Comparison of ENCODE assay signal across 8 cellular contexts in the genomic region with DNA sequence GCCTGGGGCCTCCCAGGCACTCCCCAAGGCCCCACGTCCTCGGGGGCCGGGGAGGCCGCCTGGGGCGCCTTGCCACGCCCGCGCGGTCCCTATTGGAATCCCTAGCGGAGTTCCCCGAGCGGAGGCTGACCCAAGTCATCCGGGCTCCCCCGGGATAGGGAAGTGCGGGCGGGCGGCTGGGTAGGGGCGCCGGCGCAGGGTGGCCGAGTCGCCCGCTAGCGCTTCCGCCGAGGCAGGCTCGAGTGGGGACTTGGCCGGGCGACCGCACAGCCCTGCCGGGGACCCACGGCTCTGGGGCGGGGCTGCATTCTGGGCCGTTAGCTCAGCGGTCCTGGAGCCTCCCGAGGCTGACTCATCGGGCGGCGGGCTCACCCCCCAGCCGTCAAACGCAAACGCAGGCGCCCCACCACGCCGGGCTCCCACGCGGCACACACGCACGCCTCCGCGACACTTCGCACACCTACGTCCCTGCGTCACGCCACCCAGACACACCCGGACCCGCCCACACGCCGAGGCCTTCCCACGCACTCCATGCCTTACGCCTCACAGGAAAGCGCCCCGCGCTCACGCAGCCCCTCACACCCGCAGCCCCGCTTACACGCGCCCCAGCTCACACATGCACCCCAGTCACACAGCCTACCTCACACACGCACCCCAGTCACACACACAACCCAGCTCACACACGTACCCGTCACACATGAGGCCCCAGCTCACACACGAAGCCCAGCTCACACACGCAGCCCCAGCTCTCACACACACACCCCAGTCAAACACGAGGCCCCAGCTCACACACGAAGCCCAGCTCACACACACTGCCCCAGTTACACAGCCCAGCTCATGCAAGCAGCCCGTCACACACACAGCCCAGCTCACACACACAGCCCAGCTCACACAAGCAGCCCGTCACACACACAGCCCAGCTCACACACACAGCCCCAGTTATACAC. TPM values are rescaled to one million over a fixed set of nuclear protein-coding genes. Genes with fewer than 3 reads are reported as not detected.
A peak's percentile ranks its signal among the peaks of the same experiment; 100 is the strongest.
DNase-seq lines count a peak whose midpoint lies in the region; TF ChIP-seq lines count a peak whose summit lies in the region.

No MANE protein-coding gene starts in this region.

- peak overlapping the region; percentile 80 for H3K27ac ChIP-seq in effector memory CD4-positive, alpha-beta T cell (ENCODE audit: insufficient read depth, low read length, poor library complexity, severe bottlenecking)
- H3K27ac ChIP-seq in mesenchymal stem cell (ENCODE audit: low read length, poor library complexity, severe bottlenecking), result peak overlapping the region; percentile 98

- peaks cover 63 to 82% (median 71%) of the 10 kb centered on the region in 3 donors for H3K27me3 Mint-ChIP-seq in CD14-positive monocyte (ENCODE audit: low read depth in 3 of 3)

- no peaks in the 10 kb centered on the region for H3K27me3 ChIP-seq in effector memory CD4-positive, alpha-beta T cell (replicated peaks; ENCODE audit: control insufficient read depth, insufficient read depth, low read length, poor library complexity, severe bottlenecking)
- H3K27me3 ChIP-seq in mesenchymal stem cell (ENCODE audit: control insufficient read depth in 1 of 2, insufficient read depth in 1 of 2, low read length in 2 of 2), result no peaks in the 10 kb centered on the region

- H3K4me3 Mint-ChIP-seq in CD14-positive monocyte, result peak overlapping the region; percentile 70 to 93

- H2BK15ac ChIP-seq in mesenchymal stem cell (ENCODE audit: low read depth, poor library complexity, severe bottlenecking), result peak overlapping the region; percentile 98

- H3K23ac ChIP-seq in mesenchymal stem cell (ENCODE audit: low read length in 2 of 2), result peak overlapping the region in 1 of 2 experiments; percentile 86

- peak overlapping the region; percentile 93 for H4K8ac ChIP-seq in mesenchymal stem cell (ENCODE audit: low read length)

- H3K36me3 Mint-ChIP-seq in CD14-positive monocyte, result peaks cover 9 to 14% of the 10 kb centered on the region in 2 donors

- DNase-seq in CD14-positive monocyte (ENCODE audit: low spot score) (peak; percentile 82), LNCaP clone FGC (ENCODE audit: low read depth) (no peak), mesenchymal stem cell (peak; percentile 94), OCI-M2 (lab: John Stamatoyannopoulos, UW; ENCODE audit: unreplicated experiment) (no peak), DMS79 treated with DMSO at 0.1 percent for 48 hours (lab: John Stamatoyannopoulos, UW) (no peak)
- peak; percentile 84 for DNase-seq in activated CD8-positive, alpha-beta memory T cell treated with anti-CD3 and anti-CD28 coated beads for 24 hours
- peak; percentile 83 to 88 (median 86) for DNase-seq in effector memory CD4-positive, alpha-beta T cell
- peak; percentile 41 for DNase-seq in stimulated activated CD8-positive, alpha-beta memory T cell treated with anti-CD3 and anti-CD28 coated beads, Interleukin-12 subunit alpha, Interleukin-12 subunit beta, amount 100 ng/mL, for 24 hours (ENCODE audit: extremely low read depth)

- H4K91ac ChIP-seq in mesenchymal stem cell (ENCODE audit: low read length), result peak overlapping the region; percentile 99

- H3K79me1 ChIP-seq in mesenchymal stem cell (replicated peaks; ENCODE audit: low read length, poor library complexity, severe bottlenecking), result no peaks in the 10 kb centered on the region

- H3K4ac ChIP-seq in mesenchymal stem cell (ENCODE audit: low read depth in 1 of 2, low read length in 2 of 2), result peak overlapping the region; percentile 95 to 97

- H3K4me1 ChIP-seq in effector memory CD4-positive, alpha-beta T cell (ENCODE audit: control insufficient read depth, insufficient read depth, low read length, poor library complexity, severe bottlenecking), result peaks cover 36% of the 10 kb centered on the region
- H3K4me1 ChIP-seq in mesenchymal stem cell (ENCODE audit: control insufficient read depth, insufficient read depth, low read depth, low read length), result peaks cover 49% of the 10 kb centered on the region

- H3K9ac ChIP-seq in mesenchymal stem cell (ENCODE audit: low read length), result peak overlapping the region; percentile 97

- no peak overlapping the region for H2AFZ ChIP-seq in mesenchymal stem cell (ENCODE audit: low read depth, low read length)

- peak overlapping the region; percentile 99 for H2BK120ac ChIP-seq in mesenchymal stem cell (ENCODE audit: low read depth, low read length)

- H3K9me3 Mint-ChIP-seq in CD14-positive monocyte, result peaks cover 0 to 17% (median 12%) of the 10 kb centered on the region in 7 donors

- H3K27ac Mint-ChIP-seq in CD14-positive monocyte, result peak overlapping the region in 6 of 7 donors; percentile 4 to 92 (median 46)

- peak overlapping the region; percentile 93 for H2BK5ac ChIP-seq in mesenchymal stem cell (ENCODE audit: low read depth, low read length, poor library complexity, severe bottlenecking)

- no peaks in the 10 kb centered on the region for H3K36me3 ChIP-seq in effector memory CD4-positive, alpha-beta T cell (ENCODE audit: control insufficient read depth, insufficient read depth, low read length)
- peaks cover 3 to 16% of the 10 kb centered on the region in 2 experiments for H3K36me3 ChIP-seq in mesenchymal stem cell (ENCODE audit: control insufficient read depth in 1 of 2, insufficient read depth in 2 of 2, low read depth in 1 of 2, low read length in 2 of 2)

- peak overlapping the region; percentile 94 to 100 for H3K14ac ChIP-seq in mesenchymal stem cell (ENCODE audit: low read length in 2 of 2)

- no peaks in the 10 kb centered on the region for H3K9me3 ChIP-seq in effector memory CD4-positive, alpha-beta T cell (ENCODE audit: control insufficient read depth, low read length)
- no peaks in the 10 kb centered on the region for H3K9me3 ChIP-seq in mesenchymal stem cell (ENCODE audit: control insufficient read depth, low read length)

- H2BK12ac ChIP-seq in mesenchymal stem cell (ENCODE audit: low read length in 2 of 2), result peak overlapping the region; percentile 78 to 99

- WGBS in mesenchymal stem cell, result 8% methylated on average over 57 of the region's 78 CpGs

- H3K4me2 ChIP-seq in mesenchymal stem cell (ENCODE audit: low read length, poor library complexity, severe bottlenecking), result peak overlapping the region; percentile 85

- peaks cover 39% of the 10 kb centered on the region for H3K4me1 Mint-ChIP-seq in CD14-positive monocyte

- H2AK5ac ChIP-seq in mesenchymal stem cell (ENCODE audit: low read length, severe bottlenecking), result peak overlapping the region; percentile 69

- TF ChIP-seq CTCF in CD14-positive monocyte (IDR thresholded peaks at IDR 0.05) (no peak), LNCaP clone FGC (IDR thresholded peaks at IDR 0.05; ENCODE audit: control insufficient read depth, extremely low read depth, insufficient read depth) (no peak)

- intact Hi-C loops in CD14-positive monocyte (cut with micrococcal nuclease), result no loop called here

- H3K18ac ChIP-seq in mesenchymal stem cell (ENCODE audit: low read depth in 1 of 2, low read length in 2 of 2), result peak overlapping the region; percentile 96 to 100

- H3K4me3 ChIP-seq in LNCaP clone FGC (ENCODE audit: low read depth, low read length), result peak overlapping the region; percentile 41
- H3K4me3 ChIP-seq in effector memory CD4-positive, alpha-beta T cell (ENCODE audit: insufficient read depth, low read depth, low read length, poor library complexity, severe bottlenecking), result peak overlapping the region; percentile 77
- H3K4me3 ChIP-seq in mesenchymal stem cell (ENCODE audit: insufficient read depth in 1 of 2, low read depth in 1 of 2, low read length in 2 of 2), result peak overlapping the region; percentile 83 to 86

RNA-seq across cellular contexts. Expression of gene PHLDB1, which starts 1.1 kb away (rescaled TPM):
- not detected for polyA plus RNA-seq in CD14-positive monocyte
- 124 TPM for polyA plus RNA-seq in mesenchymal stem cell (2013, experiment 1 of 2)
- 114 TPM for polyA plus RNA-seq in mesenchymal stem cell (2013, experiment 2 of 2)

RNA-seq across cellular contexts. Expression of gene ARCN1, which starts 36.3 kb away (rescaled TPM):
- 100 to 1,000 TPM in 1 of 2 donors, 10 to 100 TPM in 1; 79.7 to 101 TPM for polyA plus RNA-seq in CD14-positive monocyte
- polyA plus RNA-seq in mesenchymal stem cell (2013, experiment 1 of 2), result 251 TPM
- 261 TPM for polyA plus RNA-seq in mesenchymal stem cell (2013, experiment 2 of 2)

RNA-seq across cellular contexts. Expression of gene IFT46, which starts 42.8 kb away (rescaled TPM):
- 1 to 10 TPM; 2.8 to 4.8 TPM for polyA plus RNA-seq in CD14-positive monocyte
- polyA plus RNA-seq in mesenchymal stem cell (2013, experiment 1 of 2), result 19.2 TPM
- 18.5 TPM for polyA plus RNA-seq in mesenchymal stem cell (2013, experiment 2 of 2)

Comparison
In these comparisons a context has a peak if more than half of its experiments do, and no peak if none do; other contexts are left out.
1. DNase-seq: peak in CD14-positive monocyte (single experiment), activated CD8-positive, alpha-beta memory T cell treated with anti-CD3 and anti-CD28 coated beads for 24 hours (single experiment), effector memory CD4-positive, alpha-beta T cell (3 of 3), mesenchymal stem cell (single experiment) and stimulated activated CD8-positive, alpha-beta memory T cell treated with anti-CD3 and anti-CD28 coated beads, Interleukin-12 subunit alpha, Interleukin-12 subunit beta, amount 100 ng/mL, for 24 hours (single experiment); none in LNCaP clone FGC (single experiment), OCI-M2 (single experiment) and DMS79 treated with DMSO at 0.1 percent for 48 hours (single experiment).
2. Peak in every context shown above with its lines, with median percentiles within 50 percentile points of each other: H3K4me3 ChIP-seq.